In genomic region chr9:98926016-98926415, GRCh38 we compare ENCODE assay signal across 30 cellular contexts. TPM values are rescaled to one million over a fixed set of nuclear protein-coding genes. Genes with fewer than 3 reads are reported as not detected.
"Had no signal": no experiment of that assay in that cellular context is flagged by ENCODE, and none has a peak within 500 bp of the region (broad histone marks: within the 10 kb centered on the region; RNA-seq: fewer than 3 reads in every experiment).

No MANE protein-coding gene starts in this region.

- ATAC-seq: activated CD4-positive, alpha-beta T cell treated with anti-CD3 and anti-CD28 coated beads for 36 hours; activated T-helper 17 cell treated with anti-CD3 and anti-CD28 coated beads, Interleukin-2, amount 50 U/mL, for 72 hours; Panc1; T-cell had no signal

- H3K27me3 ChIP-seq: breast epithelium had no signal

- H3K4me1 ChIP-seq: breast epithelium had no signal

- H3K27ac ChIP-seq: breast epithelium, SK-N-MC, VCaP had no signal

- DNase-seq: activated CD4-positive, alpha-beta memory T cell treated with anti-CD3 and anti-CD28 coated beads, Interleukin-2, amount 10 ng/mL, durations not matched to agents 7 days and 5 days; activated CD4-positive, alpha-beta T cell treated with anti-CD3 and anti-CD28 coated beads for 36 hours; activated CD4-positive, alpha-beta T cell treated with anti-CD3 and anti-CD28 coated beads, Interleukin-2, amount 50 U/mL, for 1 hour; activated gamma-delta T cell; activated naive CD4-positive, alpha-beta T cell treated with anti-CD3 and anti-CD28 coated beads for 36 hours; activated T-cell treated with anti-CD3 and anti-CD28 coated beads for 4 hours; activated T-cell treated with anti-CD3 and anti-CD28 coated beads, Interleukin-2, amount 50 U/mL, for 48 hours; amygdala; caudate nucleus; Karpas-422; MM.1S; NCI-H1105; NCI-H1436; NCI-H1694 treated with DMSO at 0.1 percent for 48 hours; NCI-H2029 treated with DMSO at 0.1 percent for 48 hours; NCI-H345; NCI-H510A treated with DMSO at 0.1 percent for 48 hours; NCI-H69; NK-92 treated with Interleukin-12 subunit alpha and Interleukin-12 subunit beta, amount 100 ng/mL, for 24 hours; OCI-M1; RPMI8226; T-cell; T-helper 2 cell; T1000 had no signal

- FAIRE-seq: TTC549 had no signal

- H3K36me3 ChIP-seq: breast epithelium had no signal

- H3K9me3 ChIP-seq: breast epithelium had no signal

- H3K4me3 ChIP-seq: breast epithelium, SK-N-MC had no signal

RNA-seq across cellular contexts. Expression of gene COL15A1, which starts 17.7 kb away (rescaled TPM):
- total RNA-seq: activated CD4-positive, alpha-beta T cell treated with anti-CD3 and anti-CD28 coated beads for 36 hours had no signal
